Comparison of ENCODE assay signal across 24 cellular contexts in genomic region chr7:65962033-65962432, GRCh38.
"Had no signal": no experiment of that assay in that cellular context is flagged by ENCODE, and none has a peak within 500 bp of the region (broad histone marks: within the 10 kb centered on the region; RNA-seq: fewer than 3 reads in every experiment).

No MANE protein-coding gene starts in this region.

- H3K27me3 Mint-ChIP-seq: activated CD4-positive, alpha-beta memory T cell treated with anti-CD3 and anti-CD28 coated beads for 36 hours; activated CD4-positive, alpha-beta T cell treated with anti-CD3 and anti-CD28 coated beads, Interleukin-2, amount 10 ng/mL, durations not matched to agents 7 days and 5 days; activated naive CD8-positive, alpha-beta T cell; central memory CD8-positive, alpha-beta T cell had no signal

- H3K9me3 Mint-ChIP-seq: activated CD4-positive, alpha-beta memory T cell treated with anti-CD3 and anti-CD28 coated beads for 36 hours; activated CD4-positive, alpha-beta T cell treated with anti-CD3 and anti-CD28 coated beads, Interleukin-2, amount 10 ng/mL, durations not matched to agents 7 days and 5 days; activated T-cell treated with anti-CD3 and anti-CD28 coated beads, Interleukin-2, amount 50 U/mL, for 72 hours; brain; central memory CD8-positive, alpha-beta T cell had no signal

- H3K4me1 Mint-ChIP-seq: activated CD4-positive, alpha-beta T cell treated with anti-CD3 and anti-CD28 coated beads, Interleukin-2, amount 10 ng/mL, durations not matched to agents 7 days and 5 days; brain; central memory CD8-positive, alpha-beta T cell had no signal

- H3K4me3 Mint-ChIP-seq: activated CD4-positive, alpha-beta memory T cell treated with anti-CD3 and anti-CD28 coated beads for 36 hours; activated CD4-positive, alpha-beta T cell treated with anti-CD3 and anti-CD28 coated beads, Interleukin-2, amount 10 ng/mL, durations not matched to agents 7 days and 5 days; activated naive CD8-positive, alpha-beta T cell; activated T-cell treated with anti-CD3 and anti-CD28 coated beads, Interleukin-2, amount 50 U/mL, for 72 hours; brain; central memory CD8-positive, alpha-beta T cell had no signal

- H3K27ac Mint-ChIP-seq: activated CD4-positive, alpha-beta memory T cell treated with anti-CD3 and anti-CD28 coated beads for 36 hours; activated CD4-positive, alpha-beta T cell treated with anti-CD3 and anti-CD28 coated beads, Interleukin-2, amount 10 ng/mL, durations not matched to agents 7 days and 5 days; activated naive CD8-positive, alpha-beta T cell; activated T-cell treated with anti-CD3 and anti-CD28 coated beads, Interleukin-2, amount 50 U/mL, for 72 hours; brain had no signal

- DNase-seq: activated CD4-positive, alpha-beta memory T cell treated with anti-CD3 and anti-CD28 coated beads for 36 hours; activated CD4-positive, alpha-beta T cell treated with anti-CD3 and anti-CD28 coated beads, Interleukin-2, amount 10 ng/mL, durations not matched to agents 7 days and 5 days; activated CD4-positive, CD25-positive, alpha-beta regulatory T cell; activated CD8-positive, alpha-beta memory T cell treated with anti-CD3 and anti-CD28 coated beads for 24 hours; activated naive CD4-positive, alpha-beta T cell treated with Interleukin-2 at 50 U/mL for 16 hours; activated T-cell treated with anti-CD3 and anti-CD28 coated beads, Interleukin-2, amount 50 U/mL, for 72 hours; amygdala; Karpas-422; MM.1S; NCI-H1105; NCI-H1436; NCI-H1694 treated with DMSO at 0.1 percent for 48 hours; NCI-H2029 treated with DMSO at 0.1 percent for 48 hours; NCI-H345; NCI-H510A; NCI-H526 treated with DMSO at 0.1 percent for 48 hours; NCI-H82; Right ventricle myocardium superior; SJCRH30; SK-N-SH; T-helper 1 cell had no signal

- ATAC-seq: activated T-cell treated with anti-CD3 and anti-CD28 coated beads, Interleukin-2, amount 50 U/mL, for 72 hours had no signal
